In the genomic region with DNA sequence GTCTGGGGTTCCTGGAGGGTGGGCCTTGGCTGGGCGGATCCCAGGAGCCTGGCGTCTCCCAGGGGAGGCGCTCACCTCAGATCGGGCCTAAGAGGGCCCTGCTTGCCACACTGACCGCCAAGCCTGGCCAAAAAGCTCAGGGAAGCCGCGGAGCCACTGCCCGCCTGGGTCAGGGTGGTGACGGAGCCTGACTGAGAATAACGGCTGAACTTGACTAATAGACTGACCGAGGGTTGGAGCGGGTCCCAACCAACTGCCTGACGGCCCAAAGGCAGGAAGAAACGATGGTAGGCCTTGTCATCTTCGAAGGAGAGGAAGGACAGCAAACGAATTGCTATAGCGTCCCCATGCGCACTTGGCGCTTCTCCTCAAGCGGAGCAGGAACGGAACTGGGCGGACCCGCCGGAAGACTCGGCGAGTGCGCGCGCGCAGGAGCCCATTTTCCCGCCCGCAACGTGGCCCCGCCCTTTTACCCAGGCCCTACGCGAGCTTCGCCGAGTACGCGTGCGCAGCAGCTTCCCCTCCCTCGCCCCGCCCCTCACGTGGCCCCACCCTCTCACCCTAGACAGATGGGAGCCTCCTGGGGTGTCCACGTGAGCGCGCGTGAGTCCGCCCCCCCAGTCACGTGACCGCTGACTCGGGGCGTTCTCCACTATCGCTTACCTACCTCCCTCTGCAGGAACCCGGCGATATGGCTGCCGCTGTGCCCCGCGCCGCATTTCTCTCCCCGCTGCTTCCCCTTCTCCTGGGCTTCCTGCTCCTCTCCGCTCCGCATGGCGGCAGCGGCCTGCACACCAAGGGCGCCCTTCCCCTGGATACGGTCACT, we compare ENCODE assay signal across 1 cellular context.
A peak's percentile ranks its signal among the peaks of the same experiment; 100 is the strongest.
TF ChIP-seq lines count a peak whose summit lies in the region.

A gene (plus strand): TSS at position 652 of the 826 bp plus-strand sequence. CDS start 40 bp downstream, at position 692.
A gene (minus strand): TSS at position 391 of the 826 bp plus-strand sequence. CDS start 7,895 bp downstream, outside the sequence.

TF ChIP-seq in K562, 482 proteins besides CTCF, POLR2A, EP300 and RAD21 (continued from another document and continues in another):
- TF ChIP-seq, protein P1, sequence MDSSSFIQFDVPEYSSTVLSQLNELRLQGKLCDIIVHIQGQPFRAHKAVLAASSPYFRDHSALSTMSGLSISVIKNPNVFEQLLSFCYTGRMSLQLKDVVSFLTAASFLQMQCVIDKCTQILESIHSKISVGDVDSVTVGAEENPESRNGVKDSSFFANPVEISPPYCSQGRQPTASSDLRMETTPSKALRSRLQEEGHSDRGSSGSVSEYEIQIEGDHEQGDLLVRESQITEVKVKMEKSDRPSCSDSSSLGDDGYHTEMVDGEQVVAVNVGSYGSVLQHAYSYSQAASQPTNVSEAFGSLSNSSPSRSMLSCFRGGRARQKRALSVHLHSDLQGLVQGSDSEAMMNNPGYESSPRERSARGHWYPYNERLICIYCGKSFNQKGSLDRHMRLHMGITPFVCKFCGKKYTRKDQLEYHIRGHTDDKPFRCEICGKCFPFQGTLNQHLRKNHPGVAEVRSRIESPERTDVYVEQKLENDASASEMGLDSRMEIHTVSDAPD (CRISPR knock-in tag; IDR thresholded peaks at IDR 0.05): no peak
- TF ChIP-seq SRSF1 (IDR thresholded peaks at IDR 0.05; ENCODE audit: low read depth, low read length): no peak
- TF ChIP-seq RBM14 (IDR thresholded peaks at IDR 0.05; ENCODE audit: borderline replicate concordance, insufficient read depth, low read depth, low read length): no peak
- TF ChIP-seq ZNF24 (IDR thresholded peaks at IDR 0.05): peak; percentile 90
- TF ChIP-seq, protein P2, sequence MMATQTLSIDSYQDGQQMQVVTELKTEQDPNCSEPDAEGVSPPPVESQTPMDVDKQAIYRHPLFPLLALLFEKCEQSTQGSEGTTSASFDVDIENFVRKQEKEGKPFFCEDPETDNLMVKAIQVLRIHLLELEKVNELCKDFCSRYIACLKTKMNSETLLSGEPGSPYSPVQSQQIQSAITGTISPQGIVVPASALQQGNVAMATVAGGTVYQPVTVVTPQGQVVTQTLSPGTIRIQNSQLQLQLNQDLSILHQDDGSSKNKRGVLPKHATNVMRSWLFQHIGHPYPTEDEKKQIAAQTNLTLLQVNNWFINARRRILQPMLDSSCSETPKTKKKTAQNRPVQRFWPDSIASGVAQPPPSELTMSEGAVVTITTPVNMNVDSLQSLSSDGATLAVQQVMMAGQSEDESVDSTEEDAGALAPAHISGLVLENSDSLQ (IDR thresholded peaks at IDR 0.05): peak; percentile 33; the same call in 1 of the 2 replicates
- TF ChIP-seq, protein P3, sequence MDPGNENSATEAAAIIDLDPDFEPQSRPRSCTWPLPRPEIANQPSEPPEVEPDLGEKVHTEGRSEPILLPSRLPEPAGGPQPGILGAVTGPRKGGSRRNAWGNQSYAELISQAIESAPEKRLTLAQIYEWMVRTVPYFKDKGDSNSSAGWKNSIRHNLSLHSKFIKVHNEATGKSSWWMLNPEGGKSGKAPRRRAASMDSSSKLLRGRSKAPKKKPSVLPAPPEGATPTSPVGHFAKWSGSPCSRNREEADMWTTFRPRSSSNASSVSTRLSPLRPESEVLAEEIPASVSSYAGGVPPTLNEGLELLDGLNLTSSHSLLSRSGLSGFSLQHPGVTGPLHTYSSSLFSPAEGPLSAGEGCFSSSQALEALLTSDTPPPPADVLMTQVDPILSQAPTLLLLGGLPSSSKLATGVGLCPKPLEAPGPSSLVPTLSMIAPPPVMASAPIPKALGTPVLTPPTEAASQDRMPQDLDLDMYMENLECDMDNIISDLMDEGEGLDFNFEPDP (CRISPR knock-in tag; IDR thresholded peaks at IDR 0.05): no peak
- TF ChIP-seq ARID1B (IDR thresholded peaks at IDR 0.05): peak; percentile 43; the same call in 1 of the 2 replicates
- TF ChIP-seq, protein P4, sequence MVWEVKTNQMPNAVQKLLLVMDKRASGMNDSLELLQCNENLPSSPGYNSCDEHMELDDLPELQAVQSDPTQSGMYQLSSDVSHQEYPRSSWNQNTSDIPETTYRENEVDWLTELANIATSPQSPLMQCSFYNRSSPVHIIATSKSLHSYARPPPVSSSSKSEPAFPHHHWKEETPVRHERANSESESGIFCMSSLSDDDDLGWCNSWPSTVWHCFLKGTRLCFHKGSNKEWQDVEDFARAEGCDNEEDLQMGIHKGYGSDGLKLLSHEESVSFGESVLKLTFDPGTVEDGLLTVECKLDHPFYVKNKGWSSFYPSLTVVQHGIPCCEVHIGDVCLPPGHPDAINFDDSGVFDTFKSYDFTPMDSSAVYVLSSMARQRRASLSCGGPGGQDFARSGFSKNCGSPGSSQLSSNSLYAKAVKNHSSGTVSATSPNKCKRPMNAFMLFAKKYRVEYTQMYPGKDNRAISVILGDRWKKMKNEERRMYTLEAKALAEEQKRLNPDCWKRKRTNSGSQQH (CRISPR knock-in tag; IDR thresholded peaks at IDR 0.05): 0 out of 2 replicates have a peak, but pooled peaks have one; percentile 30
- peak; percentile 95 for TF ChIP-seq E2F3 (CRISPR knock-in tag; IDR thresholded peaks at IDR 0.05)
- TF ChIP-seq BMI1 (IDR thresholded peaks at IDR 0.05; ENCODE audit: low read length): no peak
- peak; percentile 20 for TF ChIP-seq PCBP1 (IDR thresholded peaks at IDR 0.05; ENCODE audit: low read depth, low read length, poor library complexity, severe bottlenecking)
- peak; percentile 63 for TF ChIP-seq PHF20 (IDR thresholded peaks at IDR 0.05; ENCODE audit: partially characterized antibody)
- no peak for TF ChIP-seq ZNF253 (CRISPR knock-in tag; conservative IDR thresholded peaks at IDR 0.05)
- TF ChIP-seq ZFX (CRISPR knock-in tag; IDR thresholded peaks at IDR 0.05): peak; percentile 96
- TF ChIP-seq, protein P5, sequence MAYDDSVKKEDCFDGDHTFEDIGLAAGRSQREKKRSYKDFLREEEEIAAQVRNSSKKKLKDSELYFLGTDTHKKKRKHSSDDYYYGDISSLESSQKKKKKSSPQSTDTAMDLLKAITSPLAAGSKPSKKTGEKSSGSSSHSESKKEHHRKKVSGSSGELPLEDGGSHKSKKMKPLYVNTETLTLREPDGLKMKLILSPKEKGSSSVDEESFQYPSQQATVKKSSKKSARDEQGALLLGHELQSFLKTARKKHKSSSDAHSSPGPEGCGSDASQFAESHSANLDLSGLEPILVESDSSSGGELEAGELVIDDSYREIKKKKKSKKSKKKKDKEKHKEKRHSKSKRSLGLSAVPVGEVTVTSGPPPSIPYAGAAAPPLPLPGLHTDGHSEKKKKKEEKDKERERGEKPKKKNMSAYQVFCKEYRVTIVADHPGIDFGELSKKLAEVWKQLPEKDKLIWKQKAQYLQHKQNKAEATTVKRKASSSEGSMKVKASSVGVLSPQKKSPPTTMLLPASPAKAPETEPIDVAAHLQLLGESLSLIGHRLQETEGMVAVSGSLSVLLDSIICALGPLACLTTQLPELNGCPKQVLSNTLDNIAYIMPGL (CRISPR knock-in tag; IDR thresholded peaks at IDR 0.05): no peak
- TF ChIP-seq RBFOX2 (IDR thresholded peaks at IDR 0.05; ENCODE audit: low read depth, low read length): peak; percentile 93
- TF ChIP-seq, protein P6, sequence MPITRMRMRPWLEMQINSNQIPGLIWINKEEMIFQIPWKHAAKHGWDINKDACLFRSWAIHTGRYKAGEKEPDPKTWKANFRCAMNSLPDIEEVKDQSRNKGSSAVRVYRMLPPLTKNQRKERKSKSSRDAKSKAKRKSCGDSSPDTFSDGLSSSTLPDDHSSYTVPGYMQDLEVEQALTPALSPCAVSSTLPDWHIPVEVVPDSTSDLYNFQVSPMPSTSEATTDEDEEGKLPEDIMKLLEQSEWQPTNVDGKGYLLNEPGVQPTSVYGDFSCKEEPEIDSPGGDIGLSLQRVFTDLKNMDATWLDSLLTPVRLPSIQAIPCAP (CRISPR knock-in tag; IDR thresholded peaks at IDR 0.05; ENCODE audit: borderline replicate concordance): no peak
- TF ChIP-seq, protein P7, sequence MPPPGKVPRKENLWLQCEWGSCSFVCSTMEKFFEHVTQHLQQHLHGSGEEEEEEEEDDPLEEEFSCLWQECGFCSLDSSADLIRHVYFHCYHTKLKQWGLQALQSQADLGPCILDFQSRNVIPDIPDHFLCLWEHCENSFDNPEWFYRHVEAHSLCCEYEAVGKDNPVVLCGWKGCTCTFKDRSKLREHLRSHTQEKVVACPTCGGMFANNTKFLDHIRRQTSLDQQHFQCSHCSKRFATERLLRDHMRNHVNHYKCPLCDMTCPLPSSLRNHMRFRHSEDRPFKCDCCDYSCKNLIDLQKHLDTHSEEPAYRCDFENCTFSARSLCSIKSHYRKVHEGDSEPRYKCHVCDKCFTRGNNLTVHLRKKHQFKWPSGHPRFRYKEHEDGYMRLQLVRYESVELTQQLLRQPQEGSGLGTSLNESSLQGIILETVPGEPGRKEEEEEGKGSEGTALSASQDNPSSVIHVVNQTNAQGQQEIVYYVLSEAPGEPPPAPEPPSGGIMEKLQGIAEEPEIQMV (tag; conservative IDR thresholded peaks at IDR 0.05; ENCODE audit: low read depth): peak; percentile 94
- TF ChIP-seq RBM39 (optimal IDR thresholded peaks at IDR 0.05; ENCODE audit: low read depth, low read length): peak; percentile 74
- no peak for TF ChIP-seq CBX5 (IDR thresholded peaks at IDR 0.05; ENCODE audit: borderline replicate concordance, low read depth)
- TF ChIP-seq, protein P8, sequence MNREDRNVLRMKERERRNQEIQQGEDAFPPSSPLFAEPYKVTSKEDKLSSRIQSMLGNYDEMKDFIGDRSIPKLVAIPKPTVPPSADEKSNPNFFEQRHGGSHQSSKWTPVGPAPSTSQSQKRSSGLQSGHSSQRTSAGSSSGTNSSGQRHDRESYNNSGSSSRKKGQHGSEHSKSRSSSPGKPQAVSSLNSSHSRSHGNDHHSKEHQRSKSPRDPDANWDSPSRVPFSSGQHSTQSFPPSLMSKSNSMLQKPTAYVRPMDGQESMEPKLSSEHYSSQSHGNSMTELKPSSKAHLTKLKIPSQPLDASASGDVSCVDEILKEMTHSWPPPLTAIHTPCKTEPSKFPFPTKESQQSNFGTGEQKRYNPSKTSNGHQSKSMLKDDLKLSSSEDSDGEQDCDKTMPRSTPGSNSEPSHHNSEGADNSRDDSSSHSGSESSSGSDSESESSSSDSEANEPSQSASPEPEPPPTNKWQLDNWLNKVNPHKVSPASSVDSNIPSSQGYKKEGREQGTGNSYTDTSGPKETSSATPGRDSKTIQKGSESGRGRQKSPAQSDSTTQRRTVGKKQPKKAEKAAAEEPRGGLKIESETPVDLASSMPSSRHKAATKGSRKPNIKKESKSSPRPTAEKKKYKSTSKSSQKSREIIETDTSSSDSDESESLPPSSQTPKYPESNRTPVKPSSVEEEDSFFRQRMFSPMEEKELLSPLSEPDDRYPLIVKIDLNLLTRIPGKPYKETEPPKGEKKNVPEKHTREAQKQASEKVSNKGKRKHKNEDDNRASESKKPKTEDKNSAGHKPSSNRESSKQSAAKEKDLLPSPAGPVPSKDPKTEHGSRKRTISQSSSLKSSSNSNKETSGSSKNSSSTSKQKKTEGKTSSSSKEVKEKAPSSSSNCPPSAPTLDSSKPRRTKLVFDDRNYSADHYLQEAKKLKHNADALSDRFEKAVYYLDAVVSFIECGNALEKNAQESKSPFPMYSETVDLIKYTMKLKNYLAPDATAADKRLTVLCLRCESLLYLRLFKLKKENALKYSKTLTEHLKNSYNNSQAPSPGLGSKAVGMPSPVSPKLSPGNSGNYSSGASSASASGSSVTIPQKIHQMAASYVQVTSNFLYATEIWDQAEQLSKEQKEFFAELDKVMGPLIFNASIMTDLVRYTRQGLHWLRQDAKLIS (CRISPR knock-in tag; IDR thresholded peaks at IDR 0.05): no peak; the same call in none of the 2 replicates
- peak; percentile 52; the same call in 1 of the 2 replicates for TF ChIP-seq NBN (IDR thresholded peaks at IDR 0.05; ENCODE audit: low read depth)
- TF ChIP-seq, protein P9, sequence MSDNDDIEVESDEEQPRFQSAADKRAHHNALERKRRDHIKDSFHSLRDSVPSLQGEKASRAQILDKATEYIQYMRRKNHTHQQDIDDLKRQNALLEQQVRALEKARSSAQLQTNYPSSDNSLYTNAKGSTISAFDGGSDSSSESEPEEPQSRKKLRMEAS (CRISPR knock-in tag; IDR thresholded peaks at IDR 0.05): peak; percentile 94
- TF ChIP-seq, protein P10, sequence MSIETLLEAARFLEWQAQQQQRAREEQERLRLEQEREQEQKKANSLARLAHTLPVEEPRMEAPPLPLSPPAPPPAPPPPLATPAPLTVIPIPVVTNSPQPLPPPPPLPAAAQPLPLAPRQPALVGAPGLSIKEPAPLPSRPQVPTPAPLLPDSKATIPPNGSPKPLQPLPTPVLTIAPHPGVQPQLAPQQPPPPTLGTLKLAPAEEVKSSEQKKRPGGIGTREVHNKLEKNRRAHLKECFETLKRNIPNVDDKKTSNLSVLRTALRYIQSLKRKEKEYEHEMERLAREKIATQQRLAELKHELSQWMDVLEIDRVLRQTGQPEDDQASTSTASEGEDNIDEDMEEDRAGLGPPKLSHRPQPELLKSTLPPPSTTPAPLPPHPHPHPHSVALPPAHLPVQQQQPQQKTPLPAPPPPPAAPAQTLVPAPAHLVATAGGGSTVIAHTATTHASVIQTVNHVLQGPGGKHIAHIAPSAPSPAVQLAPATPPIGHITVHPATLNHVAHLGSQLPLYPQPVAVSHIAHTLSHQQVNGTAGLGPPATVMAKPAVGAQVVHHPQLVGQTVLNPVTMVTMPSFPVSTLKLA (conservative IDR thresholded peaks at IDR 0.05): peak; percentile 98
- TF ChIP-seq SAFB (IDR thresholded peaks at IDR 0.05; ENCODE audit: borderline replicate concordance, low read depth, low read length): no peak
- TF ChIP-seq PYGO2 (tag; IDR thresholded peaks at IDR 0.05): no peak
- TF ChIP-seq DNMT1 (IDR thresholded peaks at IDR 0.05): no peak
- no peak for TF ChIP-seq FOXM1 (IDR thresholded peaks at IDR 0.05; ENCODE audit: low read depth)
- peak; percentile 43; the same call in 1 of the 2 replicates for TF ChIP-seq FOXM1 (CRISPR knock-in tag; IDR thresholded peaks at IDR 0.05; ENCODE audit: low read depth)
- no peak for TF ChIP-seq ZNF436 (CRISPR knock-in tag; IDR thresholded peaks at IDR 0.05)
- TF ChIP-seq TBP (optimal IDR thresholded peaks at IDR 0.05; ENCODE audit: low read depth, low read length): peak; percentile 78
- no peak for TF ChIP-seq MCM5 (IDR thresholded peaks at IDR 0.05; ENCODE audit: low read depth)
- 0 out of 2 replicates have a peak, but pooled peaks have one; percentile 23 for TF ChIP-seq ZNF239 (CRISPR knock-in tag; IDR thresholded peaks at IDR 0.05)
- peak; percentile 48 for TF ChIP-seq ATF7 (IDR thresholded peaks at IDR 0.05)
- peak; percentile 81 for TF ChIP-seq ZNF766 (CRISPR knock-in tag; conservative IDR thresholded peaks at IDR 0.05)
- TF ChIP-seq, protein P11, sequence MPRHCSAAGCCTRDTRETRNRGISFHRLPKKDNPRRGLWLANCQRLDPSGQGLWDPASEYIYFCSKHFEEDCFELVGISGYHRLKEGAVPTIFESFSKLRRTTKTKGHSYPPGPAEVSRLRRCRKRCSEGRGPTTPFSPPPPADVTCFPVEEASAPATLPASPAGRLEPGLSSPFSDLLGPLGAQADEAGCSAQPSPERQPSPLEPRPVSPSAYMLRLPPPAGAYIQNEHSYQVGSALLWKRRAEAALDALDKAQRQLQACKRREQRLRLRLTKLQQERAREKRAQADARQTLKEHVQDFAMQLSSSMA (CRISPR knock-in tag; IDR thresholded peaks at IDR 0.05): no peak
- TF ChIP-seq ZNF778 (CRISPR knock-in tag; IDR thresholded peaks at IDR 0.05): no peak
- peak; percentile 84; the same call in 1 of the 2 replicates for TF ChIP-seq ETV5 (CRISPR knock-in tag; IDR thresholded peaks at IDR 0.05; ENCODE audit: low read depth)
- TF ChIP-seq CBFB (CRISPR knock-in tag; IDR thresholded peaks at IDR 0.05): no peak
- TF ChIP-seq PML (IDR thresholded peaks at IDR 0.05; ENCODE audit: low read length): peak; percentile 63; the same call in 1 of the 2 replicates
- TF ChIP-seq ZNF785 (CRISPR knock-in tag; IDR thresholded peaks at IDR 0.05): no peak
- no peak for TF ChIP-seq STAT5A (IDR thresholded peaks at IDR 0.05; ENCODE audit: borderline replicate concordance, low read length)
- TF ChIP-seq RUNX1 (IDR thresholded peaks at IDR 0.05; ENCODE audit: low read depth): no peak
- no peak; the same call in 1 of the 2 replicates for TF ChIP-seq TAL1 (IDR thresholded peaks at IDR 0.05)
